Comparison of ENCODE assay signal across 8 cellular contexts in genomic region chr18:6729247-6730091, GRCh38. TPM values are rescaled to one million over a fixed set of nuclear protein-coding genes. Genes with fewer than 3 reads are reported as not detected.
A peak's percentile ranks its signal among the peaks of the same experiment; 100 is the strongest.
DNase-seq lines count a peak whose midpoint lies in the region; ATAC-seq and TF ChIP-seq lines count a peak whose summit lies in the region.

Gene ARHGAP28 (plus strand): TSS chr18:6729716. CDS start chr18:6729822, 106 bp downstream.

- TF ChIP-seq CTCF in Caco-2 (IDR thresholded peaks at IDR 0.05; ENCODE audit: insufficient read depth in 1 of 2, low read depth in 1 of 2, low read length in 1 of 2, severe bottlenecking in 1 of 2, unreplicated experiment in 1 of 2) = peak in 1 of 2 experiments; percentile 39
- TF ChIP-seq CTCF in LNCAP (IDR thresholded peaks at IDR 0.05) = peak; percentile 40; the same call in 1 of the 2 replicates
- TF ChIP-seq CTCF in epithelial cell of esophagus (IDR thresholded peaks at IDR 0.05; ENCODE audit: insufficient read depth, low read depth, low read length, missing control alignments) = no peak
- peak in 1 of 2 donors; percentile 27 for TF ChIP-seq CTCF in suprapubic skin (IDR thresholded peaks at IDR 0.05)

- H3K27me3 ChIP-seq in Caco-2 (replicated peaks; ENCODE audit: control insufficient read depth, insufficient read depth, low read length) = no peaks in the 10 kb centered on the region
- H3K27me3 ChIP-seq in suprapubic skin = no peaks in the 10 kb centered on the region

- H3K27ac ChIP-seq in suprapubic skin = peak within 1 kb of the TSS; percentile 85

- H3K9me3 Mint-ChIP-seq in Caco-2 (ENCODE audit: unreplicated experiment) = no peaks in the 10 kb centered on the region
- H3K9me3 Mint-ChIP-seq in T-helper 1 cell treated with Interleukin-12 subunit alpha and Interleukin-12 subunit beta and Interleukin-4 antibody, amounts not matched to agents 30 μg/mL and 1 μg/mL, for 36 hours = no peaks in the 10 kb centered on the region

- no peak for TF ChIP-seq EP300 in suprapubic skin (IDR thresholded peaks at IDR 0.05)

- POLR2A ChIA-PET in Caco-2 (lab: Charles Lee) = interaction anchor here (1.0 kb wide), 2 partner anchors 14 to 163 kb away, joined by 4 to 6 read pairs; no protein-coding TSS in a partner anchor

- H3K4me1 Mint-ChIP-seq in Caco-2 (ENCODE audit: low read depth, unreplicated experiment) = peaks cover 34% of the 10 kb centered on the region
- peaks cover 2% of the 10 kb centered on the region for H3K4me1 Mint-ChIP-seq in T-helper 1 cell treated with Interleukin-12 subunit alpha and Interleukin-12 subunit beta and Interleukin-4 antibody, amounts not matched to agents 30 μg/mL and 1 μg/mL, for 36 hours (ENCODE audit: low read depth)

- no peaks in the 10 kb centered on the region for H3K9me3 ChIP-seq in Caco-2
- H3K9me3 ChIP-seq in suprapubic skin = no peaks in the 10 kb centered on the region

- peaks cover 21% of the 10 kb centered on the region for H3K36me3 Mint-ChIP-seq in Caco-2 (ENCODE audit: insufficient read depth, unreplicated experiment)
- H3K36me3 Mint-ChIP-seq in T-helper 1 cell treated with Interleukin-12 subunit alpha and Interleukin-12 subunit beta and Interleukin-4 antibody, amounts not matched to agents 30 μg/mL and 1 μg/mL, for 36 hours (ENCODE audit: low read depth) = no peaks in the 10 kb centered on the region

- WGBS in suprapubic skin = under 1% methylated on average over 26 of the region's 96 CpGs

- peak within 1 kb of the TSS; percentile 94 for H3K4me3 Mint-ChIP-seq in Caco-2 (ENCODE audit: unreplicated experiment)
- peak within 1 kb of the TSS; percentile 76 for H3K4me3 Mint-ChIP-seq in T-helper 1 cell treated with Interleukin-12 subunit alpha and Interleukin-12 subunit beta and Interleukin-4 antibody, amounts not matched to agents 30 μg/mL and 1 μg/mL, for 36 hours

- no peaks in the 10 kb centered on the region for H3K27me3 Mint-ChIP-seq in Caco-2 (ENCODE audit: insufficient read depth, unreplicated experiment)
- H3K27me3 Mint-ChIP-seq in T-helper 1 cell treated with Interleukin-12 subunit alpha and Interleukin-12 subunit beta and Interleukin-4 antibody, amounts not matched to agents 30 μg/mL and 1 μg/mL, for 36 hours (ENCODE audit: low read depth) = peaks cover 34% of the 10 kb centered on the region

- DNase-seq in Caco-2 = peak; percentile 96 to 97
- DNase-seq in epithelial cell of esophagus (ENCODE audit: low read depth) = peak; percentile 77
- peak; percentile 42 for DNase-seq in medulla oblongata (ENCODE audit: extremely low spot score)
- DNase-seq in suprapubic skin (ENCODE audit: low spot score in 2 of 2) = peak; percentile 74 to 84
- DNase-seq in HT-29 (ENCODE audit: low spot score) = no peak

- CTCF ChIA-PET in Caco-2 (lab: Charles Lee) = interaction anchor here (1.2 kb wide), 1 partner anchor 168 kb away, joined by 3 read pairs; no protein-coding TSS in a partner anchor

- H3K27ac Mint-ChIP-seq in Caco-2 (ENCODE audit: unreplicated experiment) = peak within 1 kb of the TSS; percentile 96
- no peak within 1 kb of the TSS for H3K27ac Mint-ChIP-seq in T-helper 1 cell treated with Interleukin-12 subunit alpha and Interleukin-12 subunit beta and Interleukin-4 antibody, amounts not matched to agents 30 μg/mL and 1 μg/mL, for 36 hours

- H3K4me3 ChIP-seq in Caco-2 (ENCODE audit: low read depth, low read length) = peak within 1 kb of the TSS; percentile 72
- H3K4me3 ChIP-seq in epithelial cell of esophagus (ENCODE audit: low read length) = peak within 1 kb of the TSS; percentile 52
- H3K4me3 ChIP-seq in suprapubic skin = peak within 1 kb of the TSS; percentile 68

- ATAC-seq in GM19463 (IDR thresholded peaks at IDR 0.05; ENCODE audit: unreplicated experiment) = peak; percentile 38

- intact Hi-C loops in Caco-2 (cut with micrococcal nuclease; ENCODE audit: unreplicated experiment) = loop anchor here (1.0 to 5.0 kb wide), 9 partner anchors 10 to 186 kb away; no protein-coding TSS in a partner anchor

- BruUV-seq in Caco-2 (replicated peaks; lab: Mats Ljungman, UMichigan) = no TSS peak

- no peak for TF ChIP-seq POLR2A in suprapubic skin (IDR thresholded peaks at IDR 0.05)

- H3K4me1 ChIP-seq in Caco-2 = peaks cover 39% of the 10 kb centered on the region
- H3K4me1 ChIP-seq in suprapubic skin = peaks cover 21% of the 10 kb centered on the region

- no peaks in the 10 kb centered on the region for H3K36me3 ChIP-seq in Caco-2 (ENCODE audit: control insufficient read depth, insufficient read depth, low read length)
- H3K36me3 ChIP-seq in suprapubic skin = no peaks in the 10 kb centered on the region

RNA-seq across cellular contexts. Expression of gene ARHGAP28, which starts in this region (rescaled TPM):
- total RNA-seq in Caco-2 (2022) (92.2 and 118 TPM in 2 replicates), suprapubic skin (10 to 100 TPM in 1 of 4 donors, 1 to 10 TPM in 3; 2.5 to 11.1 (median 5.5) TPM)
- not detected in 2 replicates for total RNA-seq in HT-29 (2014; rRNA removed; shearing (Covaris generic))
